Comparison of ENCODE assay signal across 33 cellular contexts in the genomic region with DNA sequence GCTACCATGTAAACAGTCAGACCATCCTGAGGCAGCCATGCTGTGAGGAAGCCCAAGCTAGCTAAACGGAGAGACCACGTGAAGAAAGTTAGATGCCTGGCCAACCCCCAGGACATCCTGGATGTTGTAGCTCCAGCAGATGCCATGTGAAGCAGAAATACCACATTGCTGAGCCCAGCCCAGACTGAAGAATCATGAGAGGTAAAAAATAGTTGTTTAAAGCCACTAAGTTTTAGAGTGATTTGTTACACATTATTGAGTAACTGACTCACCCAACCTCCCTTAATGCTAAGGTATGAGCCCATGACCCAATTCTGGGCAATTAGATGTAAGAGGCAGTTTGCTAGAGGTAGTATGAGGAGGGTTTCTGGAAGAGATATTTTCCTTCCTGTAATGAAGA.
"Had no signal": no experiment of that assay in that cellular context is flagged by ENCODE, and none has a peak within 500 bp of the region (broad histone marks: within the 10 kb centered on the region; RNA-seq: fewer than 3 reads in every experiment).

No MANE protein-coding gene starts in this region.

- H3K27ac ChIP-seq: adrenal gland, body of pancreas, epithelial cell of prostate, esophagus squamous epithelium, gastroesophageal sphincter, heart left ventricle had no signal

- ATAC-seq: activated CD4-positive, alpha-beta T cell treated with anti-CD3 and anti-CD28 coated beads for 36 hours; activated CD8-positive, alpha-beta memory T cell treated with anti-CD3 and anti-CD28 coated beads, Interleukin-2, amount 10 ng/mL, durations not matched to agents 7 days and 5 days; activated CD8-positive, alpha-beta T cell treated with anti-CD3 and anti-CD28 coated beads, Interleukin-2, amount 10 ng/mL, durations not matched to agents 7 days and 5 days; activated naive CD8-positive, alpha-beta T cell treated with anti-CD3 and anti-CD28 coated beads, Interleukin-2, amount 50 U/mL, for 24 hours; body of pancreas; gastroesophageal sphincter; heart left ventricle had no signal

- H3K4me1 ChIP-seq: adrenal gland, body of pancreas had no signal

- H3K27ac Mint-ChIP-seq: activated CD4-positive, alpha-beta memory T cell treated with anti-CD3 and anti-CD28 coated beads for 36 hours; activated CD4-positive, alpha-beta T cell treated with anti-CD3 and anti-CD28 coated beads for 36 hours; activated CD4-positive, alpha-beta T cell treated with anti-CD3 and anti-CD28 coated beads, Interleukin-2, amount 10 ng/mL, durations not matched to agents 24 days and 14 days; activated CD8-positive, alpha-beta memory T cell treated with anti-CD3 and anti-CD28 coated beads, Interleukin-2, amount 10 ng/mL, durations not matched to agents 7 days and 5 days; activated CD8-positive, alpha-beta T cell treated with anti-CD3 and anti-CD28 coated beads, Interleukin-2, amount 10 ng/mL, durations not matched to agents 7 days and 5 days; activated naive CD4-positive, alpha-beta T cell treated with anti-CD3 and anti-CD28 coated beads for 36 hours; activated naive CD4-positive, alpha-beta T cell treated with anti-CD3 and anti-CD28 coated beads, Interleukin-2, amount 50 U/mL, for 24 hours; activated naive CD8-positive, alpha-beta T cell treated with anti-CD3 and anti-CD28 coated beads for 36 hours; activated naive CD8-positive, alpha-beta T cell treated with anti-CD3 and anti-CD28 coated beads, Interleukin-2, amount 50 U/mL, for 24 hours; activated T-helper 1 cell treated with anti-CD3 and anti-CD28 coated beads, Interleukin-12 subunit alpha, Interleukin-12 subunit beta, Interleukin-2, Interleukin-4 antibody, amounts not matched to agents 30 ng/mL and 10 ng/mL and 1 ng/mL, durations not matched to agents 14 hours and 24 hours and 36 hours; activated T-helper 2 cell treated with anti-CD3 and anti-CD28 coated beads, Interferon-gamma antibody, Interleukin-2, Interleukin-4, amounts not matched to agents 10 μg/mL and 5 μg/mL and 100 μg/mL, durations not matched to agents 14 hours and 24 hours and 36 hours had no signal

- H3K27me3 ChIP-seq: adrenal gland, body of pancreas, esophagus squamous epithelium, gastroesophageal sphincter, heart left ventricle had no signal

- H3K4me3 ChIP-seq: adrenal gland, body of pancreas, esophagus squamous epithelium, gastroesophageal sphincter, heart left ventricle had no signal

- H3K4me1 Mint-ChIP-seq: activated CD4-positive, alpha-beta T cell treated with anti-CD3 and anti-CD28 coated beads for 36 hours; activated CD4-positive, alpha-beta T cell treated with anti-CD3 and anti-CD28 coated beads, Interleukin-2, amount 10 ng/mL, durations not matched to agents 24 days and 14 days; activated CD8-positive, alpha-beta memory T cell treated with anti-CD3 and anti-CD28 coated beads, Interleukin-2, amount 10 ng/mL, durations not matched to agents 7 days and 5 days; activated naive CD4-positive, alpha-beta T cell treated with anti-CD3 and anti-CD28 coated beads, Interleukin-2, amount 50 U/mL, for 24 hours; activated naive CD8-positive, alpha-beta T cell treated with anti-CD3 and anti-CD28 coated beads for 36 hours; activated naive CD8-positive, alpha-beta T cell treated with anti-CD3 and anti-CD28 coated beads, Interleukin-2, amount 50 U/mL, for 24 hours had no signal

- H3K36me3 Mint-ChIP-seq: activated CD4-positive, alpha-beta memory T cell treated with anti-CD3 and anti-CD28 coated beads for 36 hours; activated CD8-positive, alpha-beta memory T cell treated with anti-CD3 and anti-CD28 coated beads, Interleukin-2, amount 10 ng/mL, durations not matched to agents 7 days and 5 days; activated naive CD4-positive, alpha-beta T cell treated with anti-CD3 and anti-CD28 coated beads, Interleukin-2, amount 50 U/mL, for 24 hours; activated naive CD8-positive, alpha-beta T cell treated with anti-CD3 and anti-CD28 coated beads for 36 hours had no signal

- H3K4me3 Mint-ChIP-seq: activated CD4-positive, alpha-beta memory T cell treated with anti-CD3 and anti-CD28 coated beads for 36 hours; activated CD4-positive, alpha-beta T cell treated with anti-CD3 and anti-CD28 coated beads for 36 hours; activated CD4-positive, alpha-beta T cell treated with anti-CD3 and anti-CD28 coated beads, Interleukin-2, amount 10 ng/mL, durations not matched to agents 24 days and 14 days; activated CD8-positive, alpha-beta memory T cell treated with anti-CD3 and anti-CD28 coated beads, Interleukin-2, amount 10 ng/mL, durations not matched to agents 7 days and 5 days; activated CD8-positive, alpha-beta T cell treated with anti-CD3 and anti-CD28 coated beads, Interleukin-2, amount 10 ng/mL, durations not matched to agents 7 days and 5 days; activated naive CD4-positive, alpha-beta T cell treated with anti-CD3 and anti-CD28 coated beads for 36 hours; activated naive CD4-positive, alpha-beta T cell treated with anti-CD3 and anti-CD28 coated beads, Interleukin-2, amount 50 U/mL, for 24 hours; activated naive CD8-positive, alpha-beta T cell treated with anti-CD3 and anti-CD28 coated beads for 36 hours; activated naive CD8-positive, alpha-beta T cell treated with anti-CD3 and anti-CD28 coated beads, Interleukin-2, amount 50 U/mL, for 24 hours; activated T-helper 1 cell treated with anti-CD3 and anti-CD28 coated beads, Interleukin-12 subunit alpha, Interleukin-12 subunit beta, Interleukin-2, Interleukin-4 antibody, amounts not matched to agents 30 ng/mL and 10 ng/mL and 1 ng/mL, durations not matched to agents 14 hours and 24 hours and 36 hours had no signal

- H3K36me3 ChIP-seq: adrenal gland, heart left ventricle had no signal

- FAIRE-seq: colon, endometrium, endothelial cell of umbilical vein had no signal

- H3K27me3 Mint-ChIP-seq: activated CD4-positive, alpha-beta memory T cell treated with anti-CD3 and anti-CD28 coated beads for 36 hours; activated CD4-positive, alpha-beta T cell treated with anti-CD3 and anti-CD28 coated beads for 36 hours; activated CD4-positive, alpha-beta T cell treated with anti-CD3 and anti-CD28 coated beads, Interleukin-2, amount 10 ng/mL, durations not matched to agents 24 days and 14 days; activated CD8-positive, alpha-beta memory T cell treated with anti-CD3 and anti-CD28 coated beads, Interleukin-2, amount 10 ng/mL, durations not matched to agents 7 days and 5 days; activated naive CD4-positive, alpha-beta T cell treated with anti-CD3 and anti-CD28 coated beads, Interleukin-2, amount 50 U/mL, for 24 hours; activated naive CD8-positive, alpha-beta T cell treated with anti-CD3 and anti-CD28 coated beads for 36 hours; activated naive CD8-positive, alpha-beta T cell treated with anti-CD3 and anti-CD28 coated beads, Interleukin-2, amount 50 U/mL, for 24 hours had no signal

- H3K9me3 Mint-ChIP-seq: activated CD4-positive, alpha-beta memory T cell treated with anti-CD3 and anti-CD28 coated beads for 36 hours; activated CD4-positive, alpha-beta T cell treated with anti-CD3 and anti-CD28 coated beads, Interleukin-2, amount 10 ng/mL, durations not matched to agents 24 days and 14 days; activated naive CD4-positive, alpha-beta T cell treated with anti-CD3 and anti-CD28 coated beads, Interleukin-2, amount 50 U/mL, for 24 hours; activated T-helper 1 cell treated with anti-CD3 and anti-CD28 coated beads, Interleukin-12 subunit alpha, Interleukin-12 subunit beta, Interleukin-2, Interleukin-4 antibody, amounts not matched to agents 30 ng/mL and 10 ng/mL and 1 ng/mL, durations not matched to agents 14 hours and 24 hours and 36 hours; activated T-helper 2 cell treated with anti-CD3 and anti-CD28 coated beads, Interferon-gamma antibody, Interleukin-2, Interleukin-4, amounts not matched to agents 10 μg/mL and 5 μg/mL and 100 μg/mL, durations not matched to agents 14 hours and 24 hours and 36 hours had no signal

- DNase-seq: activated CD4-positive, alpha-beta memory T cell treated with anti-CD3 and anti-CD28 coated beads for 36 hours; activated CD4-positive, alpha-beta T cell treated with anti-CD3 and anti-CD28 coated beads for 36 hours; activated CD4-positive, alpha-beta T cell treated with anti-CD3 and anti-CD28 coated beads, Interleukin-2, amount 10 ng/mL, durations not matched to agents 24 days and 14 days; activated CD4-positive, CD25-positive, alpha-beta regulatory T cell; activated CD4-positive, CD25-positive, alpha-beta regulatory T cell treated with anti-CD3 and anti-CD28 coated beads, Interleukin-2, amount 50 U/mL, for 72 hours; activated CD8-positive, alpha-beta memory T cell treated with anti-CD3 and anti-CD28 coated beads, Interleukin-2, amount 10 ng/mL, durations not matched to agents 7 days and 5 days; activated CD8-positive, alpha-beta memory T cell treated with anti-CD3 and anti-CD28 coated beads, Interleukin-2, amount 50 U/mL, for 4 hours; activated CD8-positive, alpha-beta T cell treated with anti-CD3 and anti-CD28 coated beads, Interleukin-2, amount 10 ng/mL, durations not matched to agents 7 days and 5 days; activated effector memory CD4-positive, alpha-beta T cell treated with anti-CD3 and anti-CD28 coated beads, Interleukin-2, amount 50 U/mL, for 16 hours; activated naive CD4-positive, alpha-beta T cell treated with anti-CD3 and anti-CD28 coated beads for 36 hours; activated naive CD8-positive, alpha-beta T cell treated with anti-CD3 and anti-CD28 coated beads for 36 hours; activated naive CD8-positive, alpha-beta T cell treated with anti-CD3 and anti-CD28 coated beads, Interleukin-2, amount 50 U/mL, for 24 hours; activated T-cell treated with anti-CD3 and anti-CD28 coated beads, Interleukin-2, amount 50 U/mL, for 1 hour; activated T-cell treated with anti-CD3 and anti-CD28 coated beads, Interleukin-2, amount 50 U/mL, for 48 hours; adrenal gland; amygdala; aorta; body of pancreas; cortex of kidney; dermis blood vessel endothelial cell; effector CD8-positive, alpha-beta T cell; esophagus squamous epithelium; foreskin melanocyte; heart left ventricle; T-helper 2 cell had no signal
